Comparison of ENCODE assay signal across 1 cellular context in genomic region chr5:177097016-177097985, GRCh38.
TF ChIP-seq lines count a peak whose summit lies in the region.

No MANE protein-coding gene starts in this region.

TF ChIP-seq in HepG2, 621 proteins besides CTCF, POLR2A, EP300 and RAD21 (continued from another document and continues in another):
- TF ChIP-seq ARID4A (CRISPR knock-in tag; IDR thresholded peaks at IDR 0.05; ENCODE audit: borderline replicate concordance) (peak; percentile 26; the same call in 1 of the 2 replicates), ZNF574 (CRISPR knock-in tag; IDR thresholded peaks at IDR 0.05) (no peak; the same call in 1 of the 2 replicates), LBX2 (CRISPR knock-in tag; IDR thresholded peaks at IDR 0.05; ENCODE audit: borderline replicate concordance) (no peak), KDM2A (CRISPR knock-in tag; IDR thresholded peaks at IDR 0.05; ENCODE audit: borderline replicate concordance, low read depth) (0 out of 2 replicates have a peak, but pooled peaks have one; percentile 30), ZIK1 (CRISPR knock-in tag; IDR thresholded peaks at IDR 0.05; ENCODE audit: borderline replicate concordance, low read depth) (0 out of 2 replicates have a peak, but pooled peaks have one; percentile 14), HDAC6 (IDR thresholded peaks at IDR 0.05; ENCODE audit: low read depth, low read length) (no peak), SMAD3 (CRISPR knock-in tag; IDR thresholded peaks at IDR 0.05) (no peak), AGO2 (optimal IDR thresholded peaks at IDR 0.05; ENCODE audit: low read depth, low read length) (peak; percentile 94), ZNF75D (CRISPR knock-in tag; IDR thresholded peaks at IDR 0.05; ENCODE audit: borderline replicate concordance) (no peak), MTF1 (CRISPR knock-in tag; IDR thresholded peaks at IDR 0.05) (no peak), RBFOX2 (IDR thresholded peaks at IDR 0.05; ENCODE audit: low read depth, low read length) (peak; percentile 77), MZF1 (CRISPR knock-in tag; IDR thresholded peaks at IDR 0.05; ENCODE audit: borderline replicate concordance) (no peak), ZNF720 (CRISPR knock-in tag; IDR thresholded peaks at IDR 0.05) (no peak), ETS1 (CRISPR knock-in tag; IDR thresholded peaks at IDR 0.05) (no peak), ZFY (CRISPR knock-in tag; IDR thresholded peaks at IDR 0.05) (0 out of 2 replicates have a peak, but pooled peaks have one; percentile 26), SMC3 (IDR thresholded peaks at IDR 0.05; ENCODE audit: low read length) (no peak), CC2D1A (CRISPR knock-in tag; IDR thresholded peaks at IDR 0.05) (no peak), ZBTB39 (CRISPR knock-in tag; IDR thresholded peaks at IDR 0.05) (no peak), HOXA7 (CRISPR knock-in tag; IDR thresholded peaks at IDR 0.05) (no peak), ZNF674 (CRISPR knock-in tag; IDR thresholded peaks at IDR 0.05; ENCODE audit: low read depth) (no peak), ZNF781 (CRISPR knock-in tag; IDR thresholded peaks at IDR 0.05; ENCODE audit: borderline replicate concordance, not compliant biosample characterization) (no peak), MYNN (CRISPR knock-in tag; IDR thresholded peaks at IDR 0.05; ENCODE audit: low read depth) (no peak), DBP (CRISPR knock-in tag; IDR thresholded peaks at IDR 0.05; ENCODE audit: not compliant biosample characterization) (no peak), ZNF274 (CRISPR knock-in tag; IDR thresholded peaks at IDR 0.05) (peak; percentile 21; the same call in 1 of the 2 replicates), GTF2F1 (IDR thresholded peaks at IDR 0.05; ENCODE audit: low read length) (no peak), JUN (CRISPR knock-in tag; IDR thresholded peaks at IDR 0.05) (no peak), SKI (IDR thresholded peaks at IDR 0.05; ENCODE audit: partially characterized antibody) (peak; percentile 25), FOSL2 (CRISPR knock-in tag; IDR thresholded peaks at IDR 0.05) (peak; percentile 15), SRSF1 (optimal IDR thresholded peaks at IDR 0.05; ENCODE audit: low read depth, low read length) (no peak)
- TF ChIP-seq, protein P1, sequence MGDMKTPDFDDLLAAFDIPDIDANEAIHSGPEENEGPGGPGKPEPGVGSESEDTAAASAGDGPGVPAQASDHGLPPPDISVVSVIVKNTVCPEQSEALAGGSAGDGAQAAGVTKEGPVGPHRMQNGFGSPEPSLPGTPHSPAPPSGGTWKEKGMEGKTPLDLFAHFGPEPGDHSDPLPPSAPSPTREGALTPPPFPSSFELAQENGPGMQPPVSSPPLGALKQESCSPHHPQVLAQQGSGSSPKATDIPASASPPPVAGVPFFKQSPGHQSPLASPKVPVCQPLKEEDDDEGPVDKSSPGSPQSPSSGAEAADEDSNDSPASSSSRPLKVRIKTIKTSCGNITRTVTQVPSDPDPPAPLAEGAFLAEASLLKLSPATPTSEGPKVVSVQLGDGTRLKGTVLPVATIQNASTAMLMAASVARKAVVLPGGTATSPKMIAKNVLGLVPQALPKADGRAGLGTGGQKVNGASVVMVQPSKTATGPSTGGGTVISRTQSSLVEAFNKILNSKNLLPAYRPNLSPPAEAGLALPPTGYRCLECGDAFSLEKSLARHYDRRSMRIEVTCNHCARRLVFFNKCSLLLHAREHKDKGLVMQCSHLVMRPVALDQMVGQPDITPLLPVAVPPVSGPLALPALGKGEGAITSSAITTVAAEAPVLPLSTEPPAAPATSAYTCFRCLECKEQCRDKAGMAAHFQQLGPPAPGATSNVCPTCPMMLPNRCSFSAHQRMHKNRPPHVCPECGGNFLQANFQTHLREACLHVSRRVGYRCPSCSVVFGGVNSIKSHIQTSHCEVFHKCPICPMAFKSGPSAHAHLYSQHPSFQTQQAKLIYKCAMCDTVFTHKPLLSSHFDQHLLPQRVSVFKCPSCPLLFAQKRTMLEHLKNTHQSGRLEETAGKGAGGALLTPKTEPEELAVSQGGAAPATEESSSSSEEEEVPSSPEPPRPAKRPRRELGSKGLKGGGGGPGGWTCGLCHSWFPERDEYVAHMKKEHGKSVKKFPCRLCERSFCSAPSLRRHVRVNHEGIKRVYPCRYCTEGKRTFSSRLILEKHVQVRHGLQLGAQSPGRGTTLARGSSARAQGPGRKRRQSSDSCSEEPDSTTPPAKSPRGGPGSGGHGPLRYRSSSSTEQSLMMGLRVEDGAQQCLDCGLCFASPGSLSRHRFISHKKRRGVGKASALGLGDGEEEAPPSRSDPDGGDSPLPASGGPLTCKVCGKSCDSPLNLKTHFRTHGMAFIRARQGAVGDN (CRISPR knock-in tag; IDR thresholded peaks at IDR 0.05): peak; percentile 94
- TF ChIP-seq, protein P2, sequence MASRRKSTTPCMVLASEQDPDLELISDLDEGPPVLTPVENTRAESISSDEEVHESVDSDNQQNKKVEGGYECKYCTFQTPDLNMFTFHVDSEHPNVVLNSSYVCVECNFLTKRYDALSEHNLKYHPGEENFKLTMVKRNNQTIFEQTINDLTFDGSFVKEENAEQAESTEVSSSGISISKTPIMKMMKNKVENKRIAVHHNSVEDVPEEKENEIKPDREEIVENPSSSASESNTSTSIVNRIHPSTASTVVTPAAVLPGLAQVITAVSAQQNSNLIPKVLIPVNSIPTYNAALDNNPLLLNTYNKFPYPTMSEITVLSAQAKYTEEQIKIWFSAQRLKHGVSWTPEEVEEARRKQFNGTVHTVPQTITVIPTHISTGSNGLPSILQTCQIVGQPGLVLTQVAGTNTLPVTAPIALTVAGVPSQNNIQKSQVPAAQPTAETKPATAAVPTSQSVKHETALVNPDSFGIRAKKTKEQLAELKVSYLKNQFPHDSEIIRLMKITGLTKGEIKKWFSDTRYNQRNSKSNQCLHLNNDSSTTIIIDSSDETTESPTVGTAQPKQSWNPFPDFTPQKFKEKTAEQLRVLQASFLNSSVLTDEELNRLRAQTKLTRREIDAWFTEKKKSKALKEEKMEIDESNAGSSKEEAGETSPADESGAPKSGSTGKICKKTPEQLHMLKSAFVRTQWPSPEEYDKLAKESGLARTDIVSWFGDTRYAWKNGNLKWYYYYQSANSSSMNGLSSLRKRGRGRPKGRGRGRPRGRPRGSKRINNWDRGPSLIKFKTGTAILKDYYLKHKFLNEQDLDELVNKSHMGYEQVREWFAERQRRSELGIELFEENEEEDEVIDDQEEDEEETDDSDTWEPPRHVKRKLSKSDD (CRISPR knock-in tag; IDR thresholded peaks at IDR 0.05; ENCODE audit: low read depth): peak; percentile 73; the same call in 1 of the 2 replicates
- TF ChIP-seq, protein P3, sequence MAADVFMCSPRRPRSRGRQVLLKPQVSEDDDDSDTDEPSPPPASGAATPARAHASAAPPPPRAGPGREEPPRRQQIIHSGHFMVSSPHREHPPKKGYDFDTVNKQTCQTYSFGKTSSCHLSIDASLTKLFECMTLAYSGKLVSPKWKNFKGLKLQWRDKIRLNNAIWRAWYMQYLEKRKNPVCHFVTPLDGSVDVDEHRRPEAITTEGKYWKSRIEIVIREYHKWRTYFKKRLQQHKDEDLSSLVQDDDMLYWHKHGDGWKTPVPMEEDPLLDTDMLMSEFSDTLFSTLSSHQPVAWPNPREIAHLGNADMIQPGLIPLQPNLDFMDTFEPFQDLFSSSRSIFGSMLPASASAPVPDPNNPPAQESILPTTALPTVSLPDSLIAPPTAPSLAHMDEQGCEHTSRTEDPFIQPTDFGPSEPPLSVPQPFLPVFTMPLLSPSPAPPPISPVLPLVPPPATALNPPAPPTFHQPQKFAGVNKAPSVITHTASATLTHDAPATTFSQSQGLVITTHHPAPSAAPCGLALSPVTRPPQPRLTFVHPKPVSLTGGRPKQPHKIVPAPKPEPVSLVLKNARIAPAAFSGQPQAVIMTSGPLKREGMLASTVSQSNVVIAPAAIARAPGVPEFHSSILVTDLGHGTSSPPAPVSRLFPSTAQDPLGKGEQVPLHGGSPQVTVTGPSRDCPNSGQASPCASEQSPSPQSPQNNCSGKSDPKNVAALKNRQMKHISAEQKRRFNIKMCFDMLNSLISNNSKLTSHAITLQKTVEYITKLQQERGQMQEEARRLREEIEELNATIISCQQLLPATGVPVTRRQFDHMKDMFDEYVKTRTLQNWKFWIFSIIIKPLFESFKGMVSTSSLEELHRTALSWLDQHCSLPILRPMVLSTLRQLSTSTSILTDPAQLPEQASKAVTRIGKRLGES (CRISPR knock-in tag; IDR thresholded peaks at IDR 0.05; ENCODE audit: borderline replicate concordance): no peak
- TF ChIP-seq, protein P4, sequence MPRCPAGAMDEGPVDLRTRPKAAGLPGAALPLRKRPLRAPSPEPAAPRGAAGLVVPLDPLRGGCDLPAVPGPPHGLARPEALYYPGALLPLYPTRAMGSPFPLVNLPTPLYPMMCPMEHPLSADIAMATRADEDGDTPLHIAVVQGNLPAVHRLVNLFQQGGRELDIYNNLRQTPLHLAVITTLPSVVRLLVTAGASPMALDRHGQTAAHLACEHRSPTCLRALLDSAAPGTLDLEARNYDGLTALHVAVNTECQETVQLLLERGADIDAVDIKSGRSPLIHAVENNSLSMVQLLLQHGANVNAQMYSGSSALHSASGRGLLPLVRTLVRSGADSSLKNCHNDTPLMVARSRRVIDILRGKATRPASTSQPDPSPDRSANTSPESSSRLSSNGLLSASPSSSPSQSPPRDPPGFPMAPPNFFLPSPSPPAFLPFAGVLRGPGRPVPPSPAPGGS (CRISPR knock-in tag; IDR thresholded peaks at IDR 0.05): peak; percentile 61; the same call in 1 of the 2 replicates
